Comparison of ENCODE assay signal across 1 cellular context in genomic region chr14:104138098-104138890, GRCh38.
TF ChIP-seq lines count a peak whose summit lies in the region.

Gene KIF26A, plus strand, starts transcription at chr14:104138587. Its CDS starts 136 bp downstream, at chr14:104138723.

TF ChIP-seq in HEK293, 187 proteins besides CTCF, POLR2A, EP300 and RAD21 (continued from another document and continues in another):
- TF ChIP-seq ZBTB10 (tag by site-specific recombination; IDR thresholded peaks at IDR 0.05) (peak; percentile 82), ZNF514 (tag by site-specific recombination; IDR thresholded peaks at IDR 0.05) (no peak), TSHZ1 (tag by site-specific recombination; IDR thresholded peaks at IDR 0.05; ENCODE audit: borderline replicate concordance) (no peak), ZNF423 (tag by site-specific recombination; IDR thresholded peaks at IDR 0.05) (no peak), SP2 (tag by site-specific recombination; IDR thresholded peaks at IDR 0.05) (peak; percentile 87), ZNF488 (tag by site-specific recombination; IDR thresholded peaks at IDR 0.05) (no peak; the same call in 1 of the 2 replicates), ZNF394 (tag by site-specific recombination; IDR thresholded peaks at IDR 0.05; ENCODE audit: borderline replicate concordance) (no peak), KLF9 (tag by site-specific recombination; IDR thresholded peaks at IDR 0.05; ENCODE audit: low read depth) (peak; percentile 78), ZSCAN18 (tag by site-specific recombination; IDR thresholded peaks at IDR 0.05) (no peak), TCF7L2 (IDR thresholded peaks at IDR 0.05; ENCODE audit: borderline replicate concordance, low read depth, low read length) (no peak), ZNF677 (tag by site-specific recombination; IDR thresholded peaks at IDR 0.05) (0 out of 2 replicates have a peak, but pooled peaks have one; percentile 30), ZNF239 (tag by site-specific recombination; IDR thresholded peaks at IDR 0.05) (no peak), KLF1 (tag by site-specific recombination; IDR thresholded peaks at IDR 0.05) (peak; percentile 82), ZNF302 (tag by site-specific recombination; IDR thresholded peaks at IDR 0.05; ENCODE audit: low read depth) (no peak), ZNF19 (tag by site-specific recombination; IDR thresholded peaks at IDR 0.05; ENCODE audit: low read depth) (no peak), ZBTB26 (tag by site-specific recombination; optimal IDR thresholded peaks at IDR 0.05) (peak; percentile 85), ZNF585B (tag by site-specific recombination; IDR thresholded peaks at IDR 0.05) (no peak), HOXA7 (CRISPR knock-in tag; IDR thresholded peaks at IDR 0.05; ENCODE audit: borderline replicate concordance) (no peak), ZFHX2 (tag by site-specific recombination; conservative IDR thresholded peaks at IDR 0.05) (peak; percentile 8; the same call in 1 of the 2 replicates), SETDB1 (IDR thresholded peaks at IDR 0.05; ENCODE audit: insufficient read length, low read length) (no peak), ZNF544 (tag by site-specific recombination; IDR thresholded peaks at IDR 0.05) (no peak), SCRT2 (tag by site-specific recombination; IDR thresholded peaks at IDR 0.05) (peak; percentile 88), ZNF311 (tag by site-specific recombination; IDR thresholded peaks at IDR 0.05; ENCODE audit: borderline replicate concordance) (no peak), BCL11A (tag by site-specific recombination; IDR thresholded peaks at IDR 0.05; ENCODE audit: low read depth) (no peak), ZNF645 (tag by site-specific recombination; IDR thresholded peaks at IDR 0.05) (no peak), ZFP3 (tag by site-specific recombination; IDR thresholded peaks at IDR 0.05; ENCODE audit: low read depth) (no peak), REPIN1 (tag by site-specific recombination; IDR thresholded peaks at IDR 0.05; ENCODE audit: low read depth) (no peak), ZNF837 (tag by site-specific recombination; IDR thresholded peaks at IDR 0.05) (no peak), ZNF23 (tag by site-specific recombination; IDR thresholded peaks at IDR 0.05; ENCODE audit: borderline replicate concordance) (no peak), PRDM2 (tag by site-specific recombination; IDR thresholded peaks at IDR 0.05; ENCODE audit: borderline replicate concordance) (no peak), ZNF549 (tag by site-specific recombination; IDR thresholded peaks at IDR 0.05) (no peak), ZSCAN30 (tag by site-specific recombination; IDR thresholded peaks at IDR 0.05) (no peak)
- TF ChIP-seq, protein P1, sequence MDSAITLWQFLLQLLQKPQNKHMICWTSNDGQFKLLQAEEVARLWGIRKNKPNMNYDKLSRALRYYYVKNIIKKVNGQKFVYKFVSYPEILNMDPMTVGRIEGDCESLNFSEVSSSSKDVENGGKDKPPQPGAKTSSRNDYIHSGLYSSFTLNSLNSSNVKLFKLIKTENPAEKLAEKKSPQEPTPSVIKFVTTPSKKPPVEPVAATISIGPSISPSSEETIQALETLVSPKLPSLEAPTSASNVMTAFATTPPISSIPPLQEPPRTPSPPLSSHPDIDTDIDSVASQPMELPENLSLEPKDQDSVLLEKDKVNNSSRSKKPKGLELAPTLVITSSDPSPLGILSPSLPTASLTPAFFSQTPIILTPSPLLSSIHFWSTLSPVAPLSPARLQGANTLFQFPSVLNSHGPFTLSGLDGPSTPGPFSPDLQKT (IDR thresholded peaks at IDR 0.05; ENCODE audit: borderline replicate concordance, low read depth, low read length) = no peak
- TF ChIP-seq, protein P2, sequence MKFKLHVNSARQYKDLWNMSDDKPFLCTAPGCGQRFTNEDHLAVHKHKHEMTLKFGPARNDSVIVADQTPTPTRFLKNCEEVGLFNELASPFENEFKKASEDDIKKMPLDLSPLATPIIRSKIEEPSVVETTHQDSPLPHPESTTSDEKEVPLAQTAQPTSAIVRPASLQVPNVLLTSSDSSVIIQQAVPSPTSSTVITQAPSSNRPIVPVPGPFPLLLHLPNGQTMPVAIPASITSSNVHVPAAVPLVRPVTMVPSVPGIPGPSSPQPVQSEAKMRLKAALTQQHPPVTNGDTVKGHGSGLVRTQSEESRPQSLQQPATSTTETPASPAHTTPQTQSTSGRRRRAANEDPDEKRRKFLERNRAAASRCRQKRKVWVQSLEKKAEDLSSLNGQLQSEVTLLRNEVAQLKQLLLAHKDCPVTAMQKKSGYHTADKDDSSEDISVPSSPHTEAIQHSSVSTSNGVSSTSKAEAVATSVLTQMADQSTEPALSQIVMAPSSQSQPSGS (tag by site-specific recombination; IDR thresholded peaks at IDR 0.05; ENCODE audit: low read depth) = no peak
